8 cellular contexts compared by ENCODE assay signal in genomic region chr2:73736855-73737779, GRCh38. TPM values are rescaled to one million over a fixed set of nuclear protein-coding genes. Genes with fewer than 3 reads are reported as not detected.
DNase-seq lines count a peak whose midpoint lies in the region; ATAC-seq and TF ChIP-seq lines count a peak whose summit lies in the region.

TSS of gene TPRKB (minus strand) at chr2:73737345. CDS start at chr2:73734569, 2,776 bp downstream.

- H3K27me3 ChIP-seq in adipocyte (replicated peaks; ENCODE audit: control insufficient read depth, insufficient read depth, low read length) (no peaks in the 10 kb centered on the region), heart left ventricle (no peaks in the 10 kb centered on the region), upper lobe of left lung (no peaks in the 10 kb centered on the region)

- peak; percentile 100 for ATAC-seq in HG02798 (IDR thresholded peaks at IDR 0.05; ENCODE audit: poor library complexity, unreplicated experiment)
- peak; percentile 99 to 100 (median 100) for ATAC-seq in heart left ventricle
- peak; percentile 98 to 100 for ATAC-seq in upper lobe of left lung (ENCODE audit: low FRiP score in 2 of 2)

- H3K4me1 ChIP-seq in adipocyte (ENCODE audit: control insufficient read depth, insufficient read depth, low read length): peaks cover 16% of the 10 kb centered on the region
- peaks cover 0 to 19% (median 14%) of the 10 kb centered on the region in 12 donors for H3K4me1 ChIP-seq in heart left ventricle
- peaks cover 6 to 21% (median 16%) of the 10 kb centered on the region in 4 donors for H3K4me1 ChIP-seq in upper lobe of left lung

- TF ChIP-seq EP300 in upper lobe of left lung (IDR thresholded peaks at IDR 0.05): peak in 2 of 4 donors; percentile 55 to 69

- intact Hi-C loops in heart left ventricle (cut with DNase I): no loop called here
- intact Hi-C loops in posterior cingulate gyrus (cut with DNase I): loop anchor here (10.0 kb wide), 1 partner anchor 502 kb away; the partner anchor contains the start of genes CCT7 and PRADC1

- DNase-seq in NCI-H1436 (lab: John Stamatoyannopoulos, UW) (peak; percentile 98), T follicular helper cell (ENCODE audit: low read depth) (peak; percentile 89), adipocyte (ENCODE audit: low read depth) (peak; percentile 98), heart left ventricle (peak; percentile 96 to 98 (median 97)), posterior cingulate gyrus (peak; percentile 93 to 99 (median 96)), upper lobe of left lung (peak; percentile 87 to 96)

- peak within 1 kb of the TSS; percentile 96 for H3K9ac ChIP-seq in adipocyte (ENCODE audit: low read length)

- peak within 1 kb of the TSS; percentile 46 to 89 (median 76) for H3K27ac ChIP-seq in heart left ventricle
- H3K27ac ChIP-seq in upper lobe of left lung: peak within 1 kb of the TSS; percentile 51 to 83 (median 74)

- TF ChIP-seq CTCF in GM12875 (IDR thresholded peaks at IDR 0.05; ENCODE audit: borderline replicate concordance, insufficient read depth, low read depth, low read length): no peak
- TF ChIP-seq CTCF in heart left ventricle (IDR thresholded peaks at IDR 0.05): no peak
- peak in 1 of 6 experiments; percentile 17 for TF ChIP-seq CTCF in upper lobe of left lung (IDR thresholded peaks at IDR 0.05)

- WGBS in heart left ventricle, 4 donors: 1 to 2% (median 1%) methylated on average over 39 to 49 of the region's 49 CpGs
- 0 to 1% methylated on average over 26 to 44 of the region's 49 CpGs for WGBS in upper lobe of left lung, 2 donors

- H3K4me3 ChIP-seq in GM12875 (ENCODE audit: low read depth, low read length) (peak within 1 kb of the TSS; percentile 74), adipocyte (ENCODE audit: low read length) (peak within 1 kb of the TSS; percentile 99), heart left ventricle (peak within 1 kb of the TSS; percentile 64 to 84 (median 72)), upper lobe of left lung (peak within 1 kb of the TSS; percentile 59 to 92 (median 76))

- H3K9me3 ChIP-seq in adipocyte (ENCODE audit: control insufficient read depth, low read length) (no peaks in the 10 kb centered on the region), heart left ventricle (no peaks in the 10 kb centered on the region), upper lobe of left lung (no peaks in the 10 kb centered on the region)

- H3K36me3 ChIP-seq in adipocyte (ENCODE audit: control insufficient read depth, insufficient read depth, low read length, severe bottlenecking) (peaks cover 17% of the 10 kb centered on the region), heart left ventricle (peaks cover 0 to 39% (median 30%) of the 10 kb centered on the region in 9 donors), upper lobe of left lung (peaks cover 2 to 35% (median 22%) of the 10 kb centered on the region in 4 donors)

- TF ChIP-seq POLR2A in heart left ventricle (IDR thresholded peaks at IDR 0.05) (peak in 1 of 2 donors; percentile 65), upper lobe of left lung (IDR thresholded peaks at IDR 0.05) (peak in 2 of 4 donors; percentile 40 to 72)

RNA-seq across cellular contexts. Expression of gene TPRKB, which starts in this region (rescaled TPM):
- total RNA-seq in heart left ventricle (10 to 100 TPM; 16.1 to 39.8 (median 28.6) TPM), upper lobe of left lung (10 to 100 TPM in 4 of 6 donors, 1 to 10 TPM in 2; 4.7 to 19.0 (median 13.4) TPM)
- 10 to 100 TPM; 71.6 to 87.6 TPM for polyA plus RNA-seq in heart left ventricle

Comparison
In these comparisons a context has a peak if more than half of its experiments do, and no peak if none do; other contexts are left out.
1. Peak in every context shown above with its lines: DNase-seq, ATAC-seq, H3K4me3 ChIP-seq and H3K27ac ChIP-seq.